Comparison of ENCODE assay signal across 8 cellular contexts in the genomic region with DNA sequence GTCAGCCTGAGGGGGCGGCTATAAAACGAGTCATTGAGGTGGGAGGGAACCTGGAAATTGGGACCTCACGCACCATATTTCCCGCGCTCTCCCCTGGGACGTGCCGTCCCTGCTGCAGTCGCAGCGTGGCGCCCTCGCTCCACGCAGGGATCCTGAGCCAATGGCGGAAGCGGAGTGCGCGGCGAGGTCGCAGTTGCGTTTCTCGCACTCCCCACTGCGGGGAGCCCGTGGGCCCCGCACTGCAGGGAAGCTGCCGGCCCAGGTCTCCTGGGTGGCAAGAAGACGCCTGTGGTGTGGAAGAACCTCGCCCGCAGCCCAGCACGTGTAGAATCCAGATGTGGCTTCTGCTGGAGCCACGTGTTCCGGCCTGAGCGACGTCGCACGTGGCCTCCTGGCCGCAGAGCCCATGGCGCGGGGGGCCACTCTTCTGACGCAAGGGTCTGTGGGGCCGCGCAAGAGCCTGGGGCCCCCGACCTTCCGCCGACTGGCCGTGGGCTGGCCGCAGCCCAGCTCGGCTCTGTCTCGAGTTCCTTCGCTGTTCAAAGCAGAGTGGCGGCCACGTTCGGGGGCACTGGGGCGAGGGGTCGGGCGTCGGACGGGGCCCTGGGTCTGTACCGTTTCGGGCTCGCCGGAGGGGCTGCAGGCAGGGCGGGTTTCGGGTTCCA. TPM values are rescaled to one million over a fixed set of nuclear protein-coding genes. Genes with fewer than 3 reads are reported as not detected.
A peak's percentile ranks its signal among the peaks of the same experiment; 100 is the strongest.
DNase-seq lines count a peak whose midpoint lies in the region; FAIRE-seq and TF ChIP-seq lines count a peak whose summit lies in the region.

No MANE protein-coding gene starts in this region.

- no peak for FAIRE-seq in D721Med (lab: Jason Lieb, UNC)

- H3K4me3 ChIP-seq in H7 (ENCODE audit: insufficient read depth, low read depth, low read length) = no peak overlapping the region

- peaks cover 3% of the 10 kb centered on the region; the same call in 1 of the 2 replicates for H3K36me3 ChIP-seq in H7 (replicated peaks; ENCODE audit: control insufficient read depth, insufficient read depth, low read length)

- TF ChIP-seq CTCF in D721Med (IDR thresholded peaks at IDR 0.05; ENCODE audit: insufficient read depth, missing control alignments) = peak; percentile 98

- peaks cover 23% of the 10 kb centered on the region for H3K27me3 ChIP-seq in H7 (ENCODE audit: control insufficient read depth, insufficient read depth, low read length)

- DNase-seq in D721Med (ENCODE audit: insufficient read length, low spot score) = peak; percentile 92
- peak; percentile 89 for DNase-seq in H7
- peak; percentile 31 for DNase-seq in NCI-H1694 treated with DMSO at 0.1 percent for 48 hours (lab: John Stamatoyannopoulos, UW)
- DNase-seq in activated CD8-positive, alpha-beta memory T cell treated with anti-CD3 and anti-CD28 coated beads, Interleukin-2, amount 50 U/mL, for 24 hours (ENCODE audit: extremely low read depth) = peak; percentile 8
- DNase-seq in epidermal melanocyte (ENCODE audit: insufficient read length, low spot score) = peak; percentile 64
- DNase-seq in mucosa of gallbladder (ENCODE audit: low spot score) = peak; percentile 72
- DNase-seq in stimulated activated CD8-positive, alpha-beta memory T cell treated with anti-CD3 and anti-CD28 coated beads, Interleukin-7, amount 100 ng/mL, for 24 hours (ENCODE audit: low read depth) = peak; percentile 52
- no peak for DNase-seq in NCI-H2227 treated with DMSO at 0.1 percent for 48 hours (lab: John Stamatoyannopoulos, UW)

RNA-seq across cellular contexts. Expression of gene HIF1AN, which starts 26.4 kb away (rescaled TPM):
- total RNA-seq in H7 (2014; rRNA removed; shearing (Covaris generic)) = 8.1 and 10.0 TPM in 2 replicates
- total RNA-seq in mucosa of gallbladder = 46.4 TPM

RNA-seq across cellular contexts. Expression of gene NDUFB8, which starts 32.5 kb away (rescaled TPM):
- 206 and 222 TPM in 2 replicates for total RNA-seq in H7 (2014; rRNA removed; shearing (Covaris generic))
- 140 TPM for total RNA-seq in mucosa of gallbladder

RNA-seq across cellular contexts. Expression of gene SEC31B, which starts 42.5 kb away (rescaled TPM):
- 1.3 and 3.2 TPM in 2 replicates for total RNA-seq in H7 (2014; rRNA removed; shearing (Covaris generic))
- total RNA-seq in mucosa of gallbladder = 13.5 TPM
